Comparison of ENCODE assay signal across 23 cellular contexts in the genomic region with DNA sequence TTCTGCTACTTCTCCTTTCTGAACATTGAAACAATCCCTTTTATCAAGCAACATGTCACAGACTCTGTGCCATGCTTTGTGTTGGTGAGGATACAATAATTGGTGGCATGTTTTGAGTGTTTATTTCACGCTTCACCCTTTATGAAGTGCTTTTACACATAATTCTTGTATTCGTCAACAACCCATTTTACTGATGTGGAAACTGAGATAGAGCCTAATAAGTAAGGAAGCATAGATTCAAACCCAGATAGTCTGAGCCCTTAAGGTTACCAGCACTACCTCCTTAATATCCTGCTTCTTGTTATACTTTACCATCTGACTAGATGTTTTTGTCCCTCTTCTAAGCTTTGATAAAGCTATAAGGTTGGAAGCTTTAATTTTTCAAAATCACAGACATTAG. TPM values are rescaled to one million over a fixed set of nuclear protein-coding genes. Genes with fewer than 3 reads are reported as not detected.
DNase-seq lines count a peak whose midpoint lies in the region; ATAC-seq, FAIRE-seq and TF ChIP-seq lines count a peak whose summit lies in the region.
"Had no signal": no experiment of that assay in that cellular context is flagged by ENCODE, and none has a peak within 500 bp of the region (broad histone marks: within the 10 kb centered on the region; RNA-seq: fewer than 3 reads in every experiment).

No MANE protein-coding gene starts in this region.

- DNase-seq in HepG2 (ENCODE audit: low spot score) (no peak), right lobe of liver (no peak), mesenchymal stem cell (no peak), spleen (no peak), RWPE1 (ENCODE audit: low spot score) (no peak)
- DNase-seq in activated CD8-positive, alpha-beta T cell treated with anti-CD3 and anti-CD28 coated beads for 36 hours: no peak
- no peak for DNase-seq in activated CD4-positive, alpha-beta memory T cell treated with anti-CD3 and anti-CD28 coated beads, Interleukin-2, amount 10 ng/mL, durations not matched to agents 7 days and 5 days
- DNase-seq in activated CD4-positive, alpha-beta memory T cell treated with anti-CD3 and anti-CD28 coated beads for 36 hours: no peak
- DNase-seq: H9; Kasumi-1; MM.1S; NCI-H1092; NCI-H146; NCI-H2029 treated with DMSO at 0.1 percent for 48 hours; NK-92 treated with Interleukin-12 subunit alpha and Interleukin-12 subunit beta, amount 100 ng/mL, for 24 hours; Peyer's patch had no signal

- peaks cover 5% of the 10 kb centered on the region; the same call in 1 of the 2 replicates for H3K9me3 ChIP-seq in HepG2 (ENCODE audit: low read length)
- H3K9me3 ChIP-seq in right lobe of liver: no peaks in the 10 kb centered on the region
- peaks cover 5% of the 10 kb centered on the region for H3K9me3 ChIP-seq in mesenchymal stem cell (ENCODE audit: control insufficient read depth, low read length)
- peaks cover 0 to 21% (median 16%) of the 10 kb centered on the region in 8 donors for H3K9me3 ChIP-seq in spleen

- no peaks in the 10 kb centered on the region for H3K36me3 Mint-ChIP-seq in activated CD8-positive, alpha-beta T cell treated with anti-CD3 and anti-CD28 coated beads for 36 hours (ENCODE audit: low read depth)
- H3K36me3 Mint-ChIP-seq in activated CD4-positive, alpha-beta memory T cell treated with anti-CD3 and anti-CD28 coated beads, Interleukin-2, amount 10 ng/mL, durations not matched to agents 7 days and 5 days (ENCODE audit: low read depth): no peaks in the 10 kb centered on the region
- H3K36me3 Mint-ChIP-seq in activated CD4-positive, alpha-beta memory T cell treated with anti-CD3 and anti-CD28 coated beads for 36 hours: no peaks in the 10 kb centered on the region
- H3K36me3 Mint-ChIP-seq: IgD-negative memory B cell had no signal

- H3K27me3 ChIP-seq in HepG2 (ENCODE audit: control insufficient read depth in 1 of 2, insufficient read depth in 2 of 2, low read length in 2 of 2): no peaks in the 10 kb centered on the region
- no peaks in the 10 kb centered on the region for H3K27me3 ChIP-seq in right lobe of liver
- no peaks in the 10 kb centered on the region for H3K27me3 ChIP-seq in mesenchymal stem cell (ENCODE audit: control insufficient read depth in 1 of 2, insufficient read depth in 1 of 2, low read length in 2 of 2)
- H3K27me3 ChIP-seq in spleen (replicated peaks in 1 of 7): no peaks in the 10 kb centered on the region
- H3K27me3 ChIP-seq: Peyer's patch had no signal

- no peak overlapping the region for H3K4me3 Mint-ChIP-seq in activated CD8-positive, alpha-beta T cell treated with anti-CD3 and anti-CD28 coated beads for 36 hours
- no peak overlapping the region for H3K4me3 Mint-ChIP-seq in activated CD4-positive, alpha-beta memory T cell treated with anti-CD3 and anti-CD28 coated beads, Interleukin-2, amount 10 ng/mL, durations not matched to agents 7 days and 5 days
- no peak overlapping the region for H3K4me3 Mint-ChIP-seq in activated CD4-positive, alpha-beta memory T cell treated with anti-CD3 and anti-CD28 coated beads for 36 hours
- H3K4me3 Mint-ChIP-seq: B cell, H9 had no signal

- no peak for FAIRE-seq in HepG2 (lab: Jason Lieb, UNC)
- FAIRE-seq: G401.6 had no signal

- H2AFZ ChIP-seq in HepG2 (ENCODE audit: low read length) (no peak overlapping the region), mesenchymal stem cell (ENCODE audit: low read depth, low read length) (no peak overlapping the region)

- in situ Hi-C loops in HepG2 (cut with HindIII; ENCODE audit: extremely low pct_ligation_motif_present, low pct_unique_long_range_greater_than_20kb): no loop called here

- 97% methylated on average over 2 of the region's 2 CpGs for WGBS in HepG2 (ENCODE audit: low lambda C conversion rate)
- WGBS in right lobe of liver (ENCODE audit: insufficient coverage, low coverage, low lambda C conversion rate, missing lambda C conversion rate): 83% methylated on average over 2 of the region's 2 CpGs
- 100% methylated on average over 1 of the region's 2 CpGs for WGBS in mesenchymal stem cell
- 80 to 97% (median 89%) methylated on average over 2 of the region's 2 CpGs for WGBS in spleen, 5 donors

- no peaks in the 10 kb centered on the region for H3K79me2 ChIP-seq in HepG2 (ENCODE audit: insufficient read depth, low read length)

- no peak for TF ChIP-seq RAD21 in HepG2 (CRISPR knock-in tag; IDR thresholded peaks at IDR 0.05)

- H4K20me1 ChIP-seq in HepG2 (ENCODE audit: insufficient read depth, low read length): no peaks in the 10 kb centered on the region

- no peaks in the 10 kb centered on the region for H3K4me1 Mint-ChIP-seq in activated CD8-positive, alpha-beta T cell treated with anti-CD3 and anti-CD28 coated beads for 36 hours (ENCODE audit: low read depth)
- H3K4me1 Mint-ChIP-seq in activated CD4-positive, alpha-beta memory T cell treated with anti-CD3 and anti-CD28 coated beads, Interleukin-2, amount 10 ng/mL, durations not matched to agents 7 days and 5 days: no peaks in the 10 kb centered on the region
- H3K4me1 Mint-ChIP-seq in activated CD4-positive, alpha-beta memory T cell treated with anti-CD3 and anti-CD28 coated beads for 36 hours (ENCODE audit: low read depth): no peaks in the 10 kb centered on the region
- H3K4me1 Mint-ChIP-seq: B cell had no signal

- TF ChIP-seq POLR2A in HepG2 (IDR thresholded peaks at IDR 0.05; ENCODE audit: insufficient read depth in 1 of 2, low read depth in 2 of 2, low read length in 2 of 2) (no peak), right lobe of liver (IDR thresholded peaks at IDR 0.05) (no peak), spleen (IDR thresholded peaks at IDR 0.05) (no peak)

- no peak for ATAC-seq in HepG2
- ATAC-seq in right lobe of liver: no peak
- ATAC-seq in activated CD8-positive, alpha-beta T cell treated with anti-CD3 and anti-CD28 coated beads for 36 hours: no peak

- H3K79me1 ChIP-seq in mesenchymal stem cell (replicated peaks; ENCODE audit: low read length, poor library complexity, severe bottlenecking): peaks cover 5% of the 10 kb centered on the region

- H3K4me1 ChIP-seq in HepG2 (ENCODE audit: insufficient read depth, low read length) (no peaks in the 10 kb centered on the region), right lobe of liver (no peaks in the 10 kb centered on the region), mesenchymal stem cell (ENCODE audit: control insufficient read depth, insufficient read depth, low read depth, low read length) (peaks cover 7% of the 10 kb centered on the region), spleen (peaks cover 0 to 26% (median 0%) of the 10 kb centered on the region in 6 donors)
- H3K4me1 ChIP-seq: Peyer's patch had no signal

- H2BK15ac ChIP-seq in mesenchymal stem cell (ENCODE audit: low read depth, poor library complexity, severe bottlenecking): no peak overlapping the region

- H3K27me3 Mint-ChIP-seq in activated CD8-positive, alpha-beta T cell treated with anti-CD3 and anti-CD28 coated beads for 36 hours: peaks cover 4% of the 10 kb centered on the region
- no peaks in the 10 kb centered on the region for H3K27me3 Mint-ChIP-seq in activated CD4-positive, alpha-beta memory T cell treated with anti-CD3 and anti-CD28 coated beads, Interleukin-2, amount 10 ng/mL, durations not matched to agents 7 days and 5 days
- H3K27me3 Mint-ChIP-seq in activated CD4-positive, alpha-beta memory T cell treated with anti-CD3 and anti-CD28 coated beads for 36 hours: peaks cover 2% of the 10 kb centered on the region
- H3K27me3 Mint-ChIP-seq: IgD-negative memory B cell had no signal

- no peak overlapping the region for H3K14ac ChIP-seq in mesenchymal stem cell (ENCODE audit: low read length in 2 of 2)

- no peaks in the 10 kb centered on the region for H3K9me3 Mint-ChIP-seq in activated CD8-positive, alpha-beta T cell treated with anti-CD3 and anti-CD28 coated beads for 36 hours
- H3K9me3 Mint-ChIP-seq in activated CD4-positive, alpha-beta memory T cell treated with anti-CD3 and anti-CD28 coated beads, Interleukin-2, amount 10 ng/mL, durations not matched to agents 7 days and 5 days: no peaks in the 10 kb centered on the region
- peaks cover 5% of the 10 kb centered on the region for H3K9me3 Mint-ChIP-seq in activated CD4-positive, alpha-beta memory T cell treated with anti-CD3 and anti-CD28 coated beads for 36 hours

- H3K9ac ChIP-seq in HepG2 (ENCODE audit: insufficient read depth, low read depth, low read length) (no peak overlapping the region), mesenchymal stem cell (ENCODE audit: low read length) (peak overlapping the region; percentile 16)

- no peak overlapping the region for H2BK5ac ChIP-seq in mesenchymal stem cell (ENCODE audit: low read depth, low read length, poor library complexity, severe bottlenecking)

- H2BK12ac ChIP-seq in mesenchymal stem cell (ENCODE audit: low read length in 2 of 2): no peak overlapping the region

- POLR2A ChIA-PET in HepG2 (lab: Yijun Ruan, JAX): no interaction called here
- POLR2A ChIA-PET in RWPE1 (lab: Yijun Ruan, JAX; ENCODE audit: low non-redundant PET): no interaction called here
- POLR2A ChIA-PET in activated CD8-positive, alpha-beta T cell treated with anti-CD3 and anti-CD28 coated beads for 36 hours (lab: Charles Lee): interaction anchor here (0.6 kb wide), 1 partner anchor 1115 kb away, joined by 3 read pairs; no protein-coding TSS in a partner anchor
- POLR2A ChIA-PET in activated CD4-positive, alpha-beta memory T cell treated with anti-CD3 and anti-CD28 coated beads, Interleukin-2, amount 10 ng/mL, durations not matched to agents 7 days and 5 days (lab: Charles Lee): no interaction called here
- POLR2A ChIA-PET in activated CD4-positive, alpha-beta memory T cell treated with anti-CD3 and anti-CD28 coated beads for 36 hours (lab: Charles Lee): no interaction called here

- H3K27ac ChIP-seq in HepG2 (ENCODE audit: extremely low read length, insufficient read depth, low read length): no peak overlapping the region
- no peak overlapping the region for H3K27ac ChIP-seq in right lobe of liver
- H3K27ac ChIP-seq in mesenchymal stem cell (ENCODE audit: low read length, poor library complexity, severe bottlenecking): no peak overlapping the region
- peak overlapping the region in 7 of 8 donors; percentile 58 to 76 (median 65) for H3K27ac ChIP-seq in spleen
- no peak overlapping the region for H3K27ac ChIP-seq in RWPE1
- H3K27ac ChIP-seq: 22Rv1, HL-60, Peyer's patch had no signal

- BruUV-seq in HepG2 (replicated peaks; lab: Mats Ljungman, UMichigan): no TSS peak

- H3K18ac ChIP-seq in mesenchymal stem cell (ENCODE audit: low read depth in 1 of 2, low read length in 2 of 2): no peak overlapping the region

- no peak overlapping the region for H2BK120ac ChIP-seq in mesenchymal stem cell (ENCODE audit: low read depth, low read length)

- H4K91ac ChIP-seq in mesenchymal stem cell (ENCODE audit: low read length): no peak overlapping the region

- H3K36me3 ChIP-seq in HepG2 (replicated peaks in 1 of 2; ENCODE audit: control insufficient read depth in 1 of 2, insufficient read depth in 2 of 2, low read length in 2 of 2): no peaks in the 10 kb centered on the region
- peaks cover 0 to 2% (median 0%) of the 10 kb centered on the region in 4 donors for H3K36me3 ChIP-seq in right lobe of liver
- H3K36me3 ChIP-seq in mesenchymal stem cell (ENCODE audit: control insufficient read depth in 1 of 2, insufficient read depth in 2 of 2, low read depth in 1 of 2, low read length in 2 of 2): peaks cover 11 to 12% of the 10 kb centered on the region in 2 experiments
- no peaks in the 10 kb centered on the region for H3K36me3 ChIP-seq in spleen
- H3K36me3 ChIP-seq: Peyer's patch had no signal

- intact Hi-C loops in HepG2 (cut with micrococcal nuclease; ENCODE audit: unreplicated experiment): no loop called here
- intact Hi-C loops in right lobe of liver (cut with DNase I): no loop called here
- intact Hi-C loops in spleen (cut with DNase I; ENCODE audit: low total_unique reads): no loop called here
- intact Hi-C loops in activated CD8-positive, alpha-beta T cell treated with anti-CD3 and anti-CD28 coated beads for 36 hours (cut with micrococcal nuclease): no loop called here
- intact Hi-C loops in activated CD4-positive, alpha-beta memory T cell treated with anti-CD3 and anti-CD28 coated beads for 36 hours (cut with micrococcal nuclease): no loop called here

- H3K27ac Mint-ChIP-seq in activated CD8-positive, alpha-beta T cell treated with anti-CD3 and anti-CD28 coated beads for 36 hours: no peak overlapping the region
- H3K27ac Mint-ChIP-seq in activated CD4-positive, alpha-beta memory T cell treated with anti-CD3 and anti-CD28 coated beads, Interleukin-2, amount 10 ng/mL, durations not matched to agents 7 days and 5 days: no peak overlapping the region
- H3K27ac Mint-ChIP-seq in activated CD4-positive, alpha-beta memory T cell treated with anti-CD3 and anti-CD28 coated beads for 36 hours: no peak overlapping the region
- H3K27ac Mint-ChIP-seq: B cell, H9, IgD-negative memory B cell had no signal

- H4K8ac ChIP-seq in mesenchymal stem cell (ENCODE audit: low read length): no peak overlapping the region

- H3K23ac ChIP-seq in mesenchymal stem cell (ENCODE audit: low read length in 2 of 2): no peak overlapping the region

- H2AK5ac ChIP-seq in mesenchymal stem cell (ENCODE audit: low read length, severe bottlenecking): no peak overlapping the region

- TF ChIP-seq EP300 in HepG2 (IDR thresholded peaks at IDR 0.05; ENCODE audit: low read depth in 2 of 2, low read length in 2 of 2) (no peak), HepG2 (CRISPR knock-in tag; IDR thresholded peaks at IDR 0.05; ENCODE audit: borderline replicate concordance) (no peak)

- TF ChIP-seq CTCF in HepG2 (CRISPR knock-in tag; IDR thresholded peaks at IDR 0.05): no peak
- no peak for TF ChIP-seq CTCF in right lobe of liver (IDR thresholded peaks at IDR 0.05)
- TF ChIP-seq CTCF in spleen (IDR thresholded peaks at IDR 0.05 in 8 of 11, conservative IDR thresholded peaks at IDR 0.05 in 3 of 11): no peak
- TF ChIP-seq CTCF in RWPE1 (conservative IDR thresholded peaks at IDR 0.05; ENCODE audit: low read depth): no peak
- no peak for TF ChIP-seq CTCF in activated CD8-positive, alpha-beta T cell treated with anti-CD3 and anti-CD28 coated beads for 36 hours (IDR thresholded peaks at IDR 0.05)

- H3K4me3 ChIP-seq in HepG2 (replicated peaks in 1 of 3; ENCODE audit: insufficient read depth in 1 of 3, low read depth in 2 of 3, low read length in 3 of 3): no peak overlapping the region
- no peak overlapping the region for H3K4me3 ChIP-seq in right lobe of liver
- H3K4me3 ChIP-seq in mesenchymal stem cell (ENCODE audit: insufficient read depth in 1 of 2, low read depth in 1 of 2, low read length in 2 of 2): peak overlapping the region in 1 of 2 experiments; percentile 15
- H3K4me3 ChIP-seq in spleen: no peak overlapping the region
- H3K4me3 ChIP-seq: Peyer's patch had no signal

- CTCF ChIA-PET in HepG2 (lab: Yijun Ruan, JAX; ENCODE audit: low intra/inter-chr PET ratio, low total read pairs) (no interaction called here), RWPE1 (lab: Yijun Ruan, JAX) (no interaction called here)
- CTCF ChIA-PET in activated CD8-positive, alpha-beta T cell treated with anti-CD3 and anti-CD28 coated beads for 36 hours (lab: Charles Lee): interaction anchor here (1.1 kb wide), 1 partner anchor 109 kb away, joined by 4 read pairs; no protein-coding TSS in a partner anchor
- CTCF ChIA-PET in activated CD4-positive, alpha-beta memory T cell treated with anti-CD3 and anti-CD28 coated beads, Interleukin-2, amount 10 ng/mL, durations not matched to agents 7 days and 5 days (lab: Charles Lee): no interaction called here
- CTCF ChIA-PET in activated CD4-positive, alpha-beta memory T cell treated with anti-CD3 and anti-CD28 coated beads for 36 hours (lab: Charles Lee): no interaction called here

- H3K4ac ChIP-seq in mesenchymal stem cell (ENCODE audit: low read depth in 1 of 2, low read length in 2 of 2): no peak overlapping the region

- no peak overlapping the region for H3K4me2 ChIP-seq in HepG2 (ENCODE audit: low read depth, low read length)
- no peak overlapping the region for H3K4me2 ChIP-seq in mesenchymal stem cell (ENCODE audit: low read length, poor library complexity, severe bottlenecking)

RNA-seq across cellular contexts. Expression of gene TTC23L, which starts 49.3 kb away (rescaled TPM):
- total RNA-seq in HepG2 (2016; rRNA removed; fragmentation: Illumina TruSeq; extraction: Trizol) (1.1 and 1.4 TPM in 2 replicates), right lobe of liver (under 1 TPM in 2 of 6 experiments, not detected in 4; 0.15 to 0.51 TPM), spleen (under 1 TPM in 3 of 7 donors, not detected in 4; 0.11 to 0.42 (median 0.24) TPM)
- 0.62 and 1.3 TPM in 2 replicates for total RNA-seq in HepG2 (2016; cell fraction: cytosol; rRNA removed; fragmentation: Illumina TruSeq; extraction: Trizol; ENCODE audit: low read depth)
- total RNA-seq in HepG2 (2016; cell fraction: insoluble cytoplasmic fraction; rRNA removed; fragmentation: Illumina TruSeq; extraction: Trizol): 0.80 and 1.2 TPM in 2 replicates
- total RNA-seq in HepG2 (2016; cell fraction: membrane; rRNA removed; fragmentation: Illumina TruSeq; extraction: Trizol): 0.83 and 1.00 TPM in 2 replicates
- total RNA-seq in HepG2 (2016; cell fraction: nucleus; rRNA removed; fragmentation: Illumina TruSeq; extraction: Trizol): 1.2 and 2.1 TPM in 2 replicates
- polyA plus RNA-seq in HepG2 (2011; rRNA removed) (0.37 and 0.54 TPM in 2 replicates), spleen (under 1 TPM; 0.07 to 0.29 (median 0.23) TPM)
- 0.15 and 0.39 TPM in 2 replicates for polyA plus RNA-seq in HepG2 (2011; cell fraction: cytosol; rRNA removed)
- 0.66 and 1.9 TPM in 2 replicates for polyA plus RNA-seq in HepG2 (2011; cell fraction: nucleus; rRNA removed)
- polyA plus RNA-seq in HepG2 (2012): 0.44 and 0.87 TPM in 2 replicates
- polyA plus RNA-seq in HepG2 (2016; cell fraction: cytosol; fragmentation: Illumina TruSeq; extraction: Trizol; ENCODE audit: low read depth): 0.14 and 0.18 TPM in 2 replicates
- polyA plus RNA-seq in HepG2 (2016; cell fraction: insoluble cytoplasmic fraction; fragmentation: Illumina TruSeq; extraction: Trizol; ENCODE audit: low read depth): 0.46 and 0.47 TPM in 2 replicates
- polyA plus RNA-seq in HepG2 (2016; cell fraction: membrane; fragmentation: Illumina TruSeq; extraction: Trizol; ENCODE audit: low read depth): 0.57 and 0.65 TPM in 2 replicates
- polyA plus RNA-seq in HepG2 (2016; cell fraction: nucleus; fragmentation: Illumina TruSeq; extraction: Trizol; ENCODE audit: insufficient read depth, low read depth): 1.2 and 2.8 TPM in 2 replicates
- polyA minus RNA-seq in HepG2 (2011; rRNA and poly(A)+ RNA removed; ENCODE audit: low replicate concordance): 0.26 TPM in 1 of 2 replicates, not detected in the other
- not detected in 2 replicates for polyA minus RNA-seq in HepG2 (2011; cell fraction: cytosol; rRNA and poly(A)+ RNA removed)
- polyA minus RNA-seq in HepG2 (2011; cell fraction: nucleus; rRNA and poly(A)+ RNA removed): 1.2 and 1.5 TPM in 2 replicates
- polyA plus RNA-seq in mesenchymal stem cell (2013, experiment 1 of 2): 0.03 TPM
- 0.18 TPM for polyA plus RNA-seq in mesenchymal stem cell (2013, experiment 2 of 2)
- under 1 TPM; 0.22 to 0.41 TPM for total RNA-seq in activated CD8-positive, alpha-beta T cell treated with anti-CD3 and anti-CD28 coated beads for 36 hours
- total RNA-seq in activated CD4-positive, alpha-beta memory T cell treated with anti-CD3 and anti-CD28 coated beads, Interleukin-2, amount 10 ng/mL, durations not matched to agents 7 days and 5 days: not detected
- under 1 TPM in 1 of 2 experiments, not detected in 1; 0.07 TPM for total RNA-seq in activated CD4-positive, alpha-beta memory T cell treated with anti-CD3 and anti-CD28 coated beads for 36 hours
- total RNA-seq: HT1080, Peyer's patch, Right ventricle myocardium inferior had no signal
- polyA plus RNA-seq: IgD-negative memory B cell had no signal

Comparison
In these comparisons a context has a peak if more than half of its experiments do, and no peak if none do; other contexts are left out.
1. H3K27ac ChIP-seq: peak in spleen (7 of 8); none in HepG2 (single experiment), right lobe of liver (0 of 3), mesenchymal stem cell (single experiment) and RWPE1 (single experiment).